In the genomic region with DNA sequence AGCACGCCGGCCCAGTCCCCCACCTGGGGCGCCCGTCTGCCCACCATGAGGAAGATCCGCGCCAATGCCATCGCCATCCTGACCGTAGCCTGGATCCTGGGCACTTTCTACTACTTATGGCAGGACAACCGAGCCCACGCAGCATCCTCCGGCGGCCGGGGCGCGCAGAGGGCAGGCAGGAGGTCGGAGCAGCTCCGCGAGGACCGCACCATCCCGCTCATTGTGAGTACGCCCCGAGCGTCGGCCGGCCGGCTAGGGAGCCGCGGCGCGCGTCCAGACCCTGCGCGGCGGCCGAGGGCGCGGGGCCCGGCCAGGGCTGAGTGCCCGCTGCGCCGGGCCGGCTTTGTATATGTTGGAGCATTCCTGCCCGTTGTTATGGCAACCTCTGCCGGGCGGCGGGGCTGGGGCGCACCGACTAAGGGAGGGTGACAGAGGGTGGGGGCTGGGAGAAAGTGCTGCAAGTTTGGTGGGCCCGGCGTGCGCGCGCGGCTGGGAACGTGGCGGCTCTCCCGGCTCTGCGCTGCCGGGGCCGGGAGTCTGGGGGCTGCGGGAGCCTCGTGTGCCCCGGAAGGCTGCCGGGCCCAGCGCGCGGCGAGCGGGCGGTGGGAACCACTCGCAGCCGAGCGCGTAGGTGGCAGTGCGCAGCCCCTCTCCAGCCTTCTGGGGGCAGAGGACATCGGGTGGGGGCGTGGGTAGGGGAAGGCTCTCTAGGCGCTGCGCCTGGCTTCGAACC, we compare ENCODE assay signal across 1 cellular context.
TF ChIP-seq lines count a peak whose summit lies in the region.

No MANE protein-coding gene starts in this region.

TF ChIP-seq in HEK293, 187 proteins besides CTCF, POLR2A, EP300 and RAD21 (continued from another document):
- TF ChIP-seq ZNF449 (tag by site-specific recombination; IDR thresholded peaks at IDR 0.05) = no peak
- TF ChIP-seq SP7 (tag by site-specific recombination; IDR thresholded peaks at IDR 0.05) = no peak
- TF ChIP-seq ZFP69B (tag by site-specific recombination; IDR thresholded peaks at IDR 0.05) = peak; percentile 53
- TF ChIP-seq KLF7 (tag by site-specific recombination; IDR thresholded peaks at IDR 0.05; ENCODE audit: borderline replicate concordance) = no peak
- no peak for TF ChIP-seq ZNF555 (tag by site-specific recombination; conservative IDR thresholded peaks at IDR 0.05)
- TF ChIP-seq ZNF664 (tag by site-specific recombination; IDR thresholded peaks at IDR 0.05) = no peak
- TF ChIP-seq SP2 (tag by site-specific recombination; IDR thresholded peaks at IDR 0.05) = no peak
- TF ChIP-seq ZNF514 (tag by site-specific recombination; IDR thresholded peaks at IDR 0.05) = no peak
- TF ChIP-seq, protein P1, sequence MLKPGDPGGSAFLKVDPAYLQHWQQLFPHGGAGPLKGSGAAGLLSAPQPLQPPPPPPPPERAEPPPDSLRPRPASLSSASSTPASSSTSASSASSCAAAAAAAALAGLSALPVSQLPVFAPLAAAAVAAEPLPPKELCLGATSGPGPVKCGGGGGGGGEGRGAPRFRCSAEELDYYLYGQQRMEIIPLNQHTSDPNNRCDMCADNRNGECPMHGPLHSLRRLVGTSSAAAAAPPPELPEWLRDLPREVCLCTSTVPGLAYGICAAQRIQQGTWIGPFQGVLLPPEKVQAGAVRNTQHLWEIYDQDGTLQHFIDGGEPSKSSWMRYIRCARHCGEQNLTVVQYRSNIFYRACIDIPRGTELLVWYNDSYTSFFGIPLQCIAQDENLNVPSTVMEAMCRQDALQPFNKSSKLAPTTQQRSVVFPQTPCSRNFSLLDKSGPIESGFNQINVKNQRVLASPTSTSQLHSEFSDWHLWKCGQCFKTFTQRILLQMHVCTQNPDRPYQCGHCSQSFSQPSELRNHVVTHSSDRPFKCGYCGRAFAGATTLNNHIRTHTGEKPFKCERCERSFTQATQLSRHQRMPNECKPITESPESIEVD (tag by site-specific recombination; IDR thresholded peaks at IDR 0.05) = no peak
- TF ChIP-seq ZNF510 (tag by site-specific recombination; IDR thresholded peaks at IDR 0.05; ENCODE audit: insufficient replicate concordance) = no peak
- no peak for TF ChIP-seq ZNF121 (tag by site-specific recombination; IDR thresholded peaks at IDR 0.05)
- TF ChIP-seq ZNF248 (tag by site-specific recombination; IDR thresholded peaks at IDR 0.05) = no peak
- TF ChIP-seq GLIS1 (tag by site-specific recombination; IDR thresholded peaks at IDR 0.05) = no peak
- TF ChIP-seq ZNF146 (tag by site-specific recombination; IDR thresholded peaks at IDR 0.05) = no peak
- TF ChIP-seq, protein P2, sequence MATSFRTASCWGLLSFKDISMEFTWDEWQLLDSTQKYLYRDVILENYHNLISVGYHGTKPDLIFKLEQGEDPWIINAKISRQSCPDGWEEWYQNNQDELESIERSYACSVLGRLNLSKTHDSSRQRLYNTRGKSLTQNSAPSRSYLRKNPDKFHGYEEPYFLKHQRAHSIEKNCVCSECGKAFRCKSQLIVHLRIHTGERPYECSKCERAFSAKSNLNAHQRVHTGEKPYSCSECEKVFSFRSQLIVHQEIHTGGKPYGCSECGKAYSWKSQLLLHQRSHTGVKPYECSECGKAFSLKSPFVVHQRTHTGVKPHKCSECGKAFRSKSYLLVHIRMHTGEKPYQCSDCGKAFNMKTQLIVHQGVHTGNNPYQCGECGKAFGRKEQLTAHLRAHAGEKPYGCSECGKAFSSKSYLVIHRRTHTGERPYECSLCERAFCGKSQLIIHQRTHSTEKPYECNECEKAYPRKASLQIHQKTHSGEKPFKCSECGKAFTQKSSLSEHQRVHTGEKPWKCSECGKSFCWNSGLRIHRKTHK (tag by site-specific recombination; IDR thresholded peaks at IDR 0.05) = no peak
- TF ChIP-seq REST (tag by site-specific recombination; IDR thresholded peaks at IDR 0.05) = no peak
- no peak for TF ChIP-seq ZNF157 (tag by site-specific recombination; IDR thresholded peaks at IDR 0.05)
- peak; percentile 22; the same call in 1 of the 2 replicates for TF ChIP-seq ZNF600 (tag by site-specific recombination; IDR thresholded peaks at IDR 0.05)
- TF ChIP-seq KLF8 (tag by site-specific recombination; IDR thresholded peaks at IDR 0.05) = no peak
- no peak for TF ChIP-seq BCL11B (tag by site-specific recombination; IDR thresholded peaks at IDR 0.05; ENCODE audit: low read depth)
- TF ChIP-seq ZNF571 (tag by site-specific recombination; IDR thresholded peaks at IDR 0.05) = no peak
- no peak for TF ChIP-seq ZNF10 (tag by site-specific recombination; IDR thresholded peaks at IDR 0.05)
- TF ChIP-seq ZNF623 (tag by site-specific recombination; IDR thresholded peaks at IDR 0.05) = no peak
- peak; percentile 69 for TF ChIP-seq ZNF335 (tag by site-specific recombination; conservative IDR thresholded peaks at IDR 0.05)
- no peak for TF ChIP-seq ZNF311 (tag by site-specific recombination; IDR thresholded peaks at IDR 0.05; ENCODE audit: borderline replicate concordance)
- no peak for TF ChIP-seq ZNF645 (tag by site-specific recombination; IDR thresholded peaks at IDR 0.05)
- TF ChIP-seq ZNF654 (tag by site-specific recombination; IDR thresholded peaks at IDR 0.05; ENCODE audit: low read depth) = no peak
- no peak for TF ChIP-seq GFI1B (tag by site-specific recombination; IDR thresholded peaks at IDR 0.05)
- no peak for TF ChIP-seq ZNF24 (tag by site-specific recombination; IDR thresholded peaks at IDR 0.05)
- no peak for TF ChIP-seq ZNF521 (tag by site-specific recombination; IDR thresholded peaks at IDR 0.05)
- no peak for TF ChIP-seq ZBTB7A (tag by site-specific recombination; IDR thresholded peaks at IDR 0.05; ENCODE audit: low read depth)
- TF ChIP-seq ZNF776 (tag by site-specific recombination; IDR thresholded peaks at IDR 0.05; ENCODE audit: borderline replicate concordance) = no peak
- TF ChIP-seq, protein P3, sequence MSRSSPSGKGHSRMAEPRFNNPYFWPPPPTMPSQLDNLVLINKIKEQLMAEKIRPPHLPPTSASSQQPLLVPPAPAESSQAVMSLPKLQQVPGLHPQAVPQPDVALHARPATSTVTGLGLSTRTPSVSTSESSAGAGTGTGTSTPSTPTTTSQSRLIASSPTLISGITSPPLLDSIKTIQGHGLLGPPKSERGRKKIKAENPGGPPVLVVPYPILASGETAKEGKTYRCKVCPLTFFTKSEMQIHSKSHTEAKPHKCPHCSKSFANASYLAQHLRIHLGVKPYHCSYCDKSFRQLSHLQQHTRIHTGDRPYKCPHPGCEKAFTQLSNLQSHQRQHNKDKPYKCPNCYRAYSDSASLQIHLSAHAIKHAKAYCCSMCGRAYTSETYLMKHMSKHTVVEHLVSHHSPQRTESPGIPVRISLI (tag by site-specific recombination; IDR thresholded peaks at IDR 0.05) = no peak
